8 cellular contexts compared by ENCODE assay signal in the genomic region with DNA sequence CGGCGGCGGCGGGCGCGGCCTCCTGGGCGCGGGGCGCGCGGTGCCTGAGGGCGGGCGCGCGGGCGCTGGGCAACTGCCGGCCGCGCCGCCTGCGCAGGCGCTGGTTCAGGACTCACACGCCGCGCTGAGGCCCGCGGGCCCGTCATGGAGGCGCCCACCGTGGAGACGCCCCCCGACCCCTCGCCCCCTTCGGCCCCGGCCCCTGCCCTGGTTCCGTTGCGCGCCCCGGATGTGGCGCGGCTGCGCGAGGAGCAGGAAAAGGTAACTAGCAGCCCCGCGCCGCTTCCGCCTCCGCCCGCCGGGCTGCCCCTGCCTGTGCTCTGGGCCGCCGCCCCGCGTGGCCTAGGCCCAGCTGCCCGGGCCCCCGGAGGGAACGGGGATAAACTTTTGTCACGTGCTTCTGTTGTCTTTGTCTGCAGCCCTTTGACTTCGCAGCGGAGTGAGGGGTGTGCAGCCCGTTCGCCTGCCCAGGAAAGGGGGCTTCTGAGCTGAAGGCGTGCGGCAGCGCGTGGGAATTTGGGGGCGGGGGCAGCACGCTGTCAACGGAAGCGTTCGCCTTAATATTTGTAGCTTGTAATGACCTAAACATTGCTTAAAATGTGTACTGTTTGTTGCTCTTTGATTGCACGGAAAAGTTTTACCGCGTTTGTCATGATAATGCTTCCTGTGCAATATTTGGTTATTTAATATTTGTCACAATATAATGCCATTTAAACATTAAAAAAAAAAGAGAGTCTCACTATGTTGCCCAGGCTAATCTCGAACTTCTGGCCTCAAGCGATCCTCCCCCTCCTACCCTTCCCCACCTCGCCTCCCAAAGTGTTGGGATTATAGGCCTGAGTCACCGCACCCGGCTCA. TPM values are rescaled to one million over a fixed set of nuclear protein-coding genes. Genes with fewer than 3 reads are reported as not detected.
DNase-seq lines count a peak whose midpoint lies in the region; ATAC-seq and TF ChIP-seq lines count a peak whose summit lies in the region.

No MANE protein-coding gene starts in this region.

- peaks cover 18% of the 10 kb centered on the region for H3K36me3 ChIP-seq in DOHH2 (ENCODE audit: control insufficient read depth, low read length)
- no peaks in the 10 kb centered on the region for H3K36me3 ChIP-seq in SK-N-SH (replicated peaks in 1 of 2; ENCODE audit: control insufficient read depth in 1 of 2, insufficient read depth in 2 of 2, low read length in 1 of 2)
- H3K36me3 ChIP-seq in uterus, result no peaks in the 10 kb centered on the region

- no peak for TF ChIP-seq POLR2A in uterus (IDR thresholded peaks at IDR 0.05)

- no peak for TF ChIP-seq CTCF in DOHH2 (IDR thresholded peaks at IDR 0.05; ENCODE audit: low read depth, low read length, poor library complexity, severe bottlenecking)
- no peak for TF ChIP-seq CTCF in SK-N-SH (IDR thresholded peaks at IDR 0.05)
- no peak for TF ChIP-seq CTCF in progenitor cell of endocrine pancreas (IDR thresholded peaks at IDR 0.05; ENCODE audit: unreplicated experiment)
- no peak for TF ChIP-seq CTCF in uterus (IDR thresholded peaks at IDR 0.05)

- H3K9me3 ChIP-seq in DOHH2 (ENCODE audit: control insufficient read depth, insufficient read depth, low read length) (no peaks in the 10 kb centered on the region), SK-N-SH (no peaks in the 10 kb centered on the region), uterus (no peaks in the 10 kb centered on the region)

- H3K27me3 Mint-ChIP-seq in progenitor cell of endocrine pancreas, result peaks cover 15% of the 10 kb centered on the region

- TF ChIP-seq RAD21 in Ishikawa (IDR thresholded peaks at IDR 0.05; ENCODE audit: low read depth) (no peak), SK-N-SH (IDR thresholded peaks at IDR 0.05; ENCODE audit: low read length) (no peak)

- H3K9me3 Mint-ChIP-seq in progenitor cell of endocrine pancreas (ENCODE audit: low read depth), result peaks cover 5% of the 10 kb centered on the region

- H3K9ac ChIP-seq in SK-N-SH, result peak overlapping the region; percentile 90

- H3K79me2 ChIP-seq in DOHH2 (ENCODE audit: control insufficient read depth, low read length) (peaks cover 53% of the 10 kb centered on the region), SK-N-SH (ENCODE audit: insufficient read depth) (peaks cover 51% of the 10 kb centered on the region)

- DNase-seq in SK-N-SH (peak; percentile 89), cardiac septum (ENCODE audit: low spot score) (peak; percentile 85), progenitor cell of endocrine pancreas (ENCODE audit: low spot score, unreplicated experiment) (peak; percentile 37), uterus (peak; percentile 29 to 48)
- peak; percentile 78 for DNase-seq in activated naive CD4-positive, alpha-beta T cell treated with anti-CD3 and anti-CD28 coated beads, Interleukin-2, amount 50 U/mL, for 16 hours

- peak overlapping the region; percentile 98 for H3K27ac Mint-ChIP-seq in progenitor cell of endocrine pancreas

- H3K27ac ChIP-seq in DOHH2 (ENCODE audit: low read depth, low read length) (peak overlapping the region; percentile 41; the same call in 1 of the 2 replicates), SK-N-SH (ENCODE audit: low read depth in 2 of 2, low read length in 1 of 2) (peak overlapping the region; percentile 43 to 78), uterus (peak overlapping the region; percentile 54 to 76)

- peak overlapping the region; percentile 95 for H3K4me3 Mint-ChIP-seq in progenitor cell of endocrine pancreas (ENCODE audit: low read depth)

- H3K27me3 ChIP-seq in DOHH2 (ENCODE audit: control insufficient read depth, low read length) (no peaks in the 10 kb centered on the region), SK-N-SH (ENCODE audit: insufficient read depth) (no peaks in the 10 kb centered on the region), uterus (no peaks in the 10 kb centered on the region)

- H3K4me3 ChIP-seq in DOHH2 (ENCODE audit: low read length) (peak overlapping the region; percentile 92), SK-N-SH (ENCODE audit: low read depth in 2 of 2, low read length in 1 of 2) (peak overlapping the region; percentile 93), uterus (peak overlapping the region; percentile 52 to 89)

- H3K36me3 Mint-ChIP-seq in progenitor cell of endocrine pancreas (ENCODE audit: insufficient read depth), result peaks cover 3% of the 10 kb centered on the region

- H4K20me1 ChIP-seq in DOHH2 (ENCODE audit: control insufficient read depth, insufficient read depth, low read depth, low read length), result no peaks in the 10 kb centered on the region
- peaks cover 43% of the 10 kb centered on the region for H4K20me1 ChIP-seq in SK-N-SH (ENCODE audit: insufficient read depth)

- peak; percentile 65 for ATAC-seq in GM21576 (IDR thresholded peaks at IDR 0.05; ENCODE audit: unreplicated experiment)

- TF ChIP-seq EP300 in Ishikawa (IDR thresholded peaks at IDR 0.05; ENCODE audit: borderline replicate concordance) (no peak), SK-N-SH (IDR thresholded peaks at IDR 0.05; ENCODE audit: borderline replicate concordance in 1 of 2, low read depth in 1 of 2, low read length in 1 of 2) (no peak)

- H3K9me2 ChIP-seq in DOHH2 (replicated peaks; ENCODE audit: control insufficient read depth, low read length) (no peaks in the 10 kb centered on the region), SK-N-SH (no peaks in the 10 kb centered on the region)

- H3F3A ChIP-seq in DOHH2 (ENCODE audit: control insufficient read depth, insufficient read depth) (no peaks in the 10 kb centered on the region), SK-N-SH (replicated peaks; ENCODE audit: insufficient read depth) (peaks cover 8% of the 10 kb centered on the region)

- CTCF ChIA-PET in SK-N-SH (lab: Yijun Ruan, JAX), result interaction anchor here (1.0 to 1.8 kb wide), 3 partner anchors 21 to 226 kb away, joined by 3 to 5 read pairs (median 3); no protein-coding TSS in a partner anchor

- H3K4me2 ChIP-seq in DOHH2 (ENCODE audit: low read length) (peak overlapping the region; percentile 67), SK-N-SH (peak overlapping the region; percentile 98)

- H3K4me1 ChIP-seq in DOHH2 (ENCODE audit: control insufficient read depth, low read length) (peaks cover 27% of the 10 kb centered on the region), SK-N-SH (ENCODE audit: control insufficient read depth in 1 of 2, insufficient read depth in 2 of 2, low read depth in 1 of 2, low read length in 1 of 2) (peaks cover 4 to 6% of the 10 kb centered on the region in 2 experiments; a peak in 3 of 4 replicates), uterus (no peaks in the 10 kb centered on the region)

- intact Hi-C loops in cardiac septum (cut with DNase I), result no loop called here
- intact Hi-C loops in uterus (cut with DNase I; ENCODE audit: low total_unique reads), result no loop called here

- 4% methylated on average over 21 of the region's 79 CpGs for WGBS in SK-N-SH (ENCODE audit: low lambda C conversion rate)

- H2AFZ ChIP-seq in SK-N-SH (ENCODE audit: low read depth), result peak overlapping the region; percentile 57

- peaks cover 18% of the 10 kb centered on the region for H3K4me1 Mint-ChIP-seq in progenitor cell of endocrine pancreas (ENCODE audit: low read depth)

- POLR2A ChIA-PET in SK-N-SH (lab: Yijun Ruan, JAX), result interaction anchor here (0.6 to 1.1 kb wide), 4 partner anchors 25 to 266 kb away, joined by 3 to 4 read pairs (median 3); no protein-coding TSS in a partner anchor

TF ChIP-seq in Ishikawa, 13 proteins besides CTCF, POLR2A, EP300 and RAD21 (continues in another document):
- TF ChIP-seq CEBPB (IDR thresholded peaks at IDR 0.05) (no peak), ZBTB7A (IDR thresholded peaks at IDR 0.05; ENCODE audit: low read depth) (peak; percentile 75)

TF ChIP-seq in SK-N-SH, 30 proteins besides CTCF, POLR2A, EP300 and RAD21 (continues in another document):
- peak; percentile 42 for TF ChIP-seq CHD2 (IDR thresholded peaks at IDR 0.05; ENCODE audit: low read length, partially characterized antibody)
- 0 out of 2 replicates have a peak, but pooled peaks have one; percentile 30 for TF ChIP-seq ELF1 (IDR thresholded peaks at IDR 0.05)
- TF ChIP-seq, protein P1, sequence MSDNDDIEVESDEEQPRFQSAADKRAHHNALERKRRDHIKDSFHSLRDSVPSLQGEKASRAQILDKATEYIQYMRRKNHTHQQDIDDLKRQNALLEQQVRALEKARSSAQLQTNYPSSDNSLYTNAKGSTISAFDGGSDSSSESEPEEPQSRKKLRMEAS (IDR thresholded peaks at IDR 0.05; ENCODE audit: low read depth), result peak; percentile 82
- peak; percentile 97 for TF ChIP-seq MXI1 (IDR thresholded peaks at IDR 0.05; ENCODE audit: low read depth, low read length)
- no peak for TF ChIP-seq YY1 (IDR thresholded peaks at IDR 0.05; ENCODE audit: low read depth)
- TF ChIP-seq RCOR1 (IDR thresholded peaks at IDR 0.05; ENCODE audit: low read length), result no peak
- TF ChIP-seq, protein P2, sequence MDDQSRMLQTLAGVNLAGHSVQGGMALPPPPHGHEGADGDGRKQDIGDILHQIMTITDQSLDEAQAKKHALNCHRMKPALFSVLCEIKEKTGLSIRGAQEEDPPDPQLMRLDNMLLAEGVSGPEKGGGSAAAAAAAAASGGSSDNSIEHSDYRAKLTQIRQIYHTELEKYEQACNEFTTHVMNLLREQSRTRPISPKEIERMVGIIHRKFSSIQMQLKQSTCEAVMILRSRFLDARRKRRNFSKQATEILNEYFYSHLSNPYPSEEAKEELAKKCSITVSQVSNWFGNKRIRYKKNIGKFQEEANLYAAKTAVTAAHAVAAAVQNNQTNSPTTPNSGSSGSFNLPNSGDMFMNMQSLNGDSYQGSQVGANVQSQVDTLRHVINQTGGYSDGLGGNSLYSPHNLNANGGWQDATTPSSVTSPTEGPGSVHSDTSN (IDR thresholded peaks at IDR 0.05), result no peak
- TF ChIP-seq, protein P3, sequence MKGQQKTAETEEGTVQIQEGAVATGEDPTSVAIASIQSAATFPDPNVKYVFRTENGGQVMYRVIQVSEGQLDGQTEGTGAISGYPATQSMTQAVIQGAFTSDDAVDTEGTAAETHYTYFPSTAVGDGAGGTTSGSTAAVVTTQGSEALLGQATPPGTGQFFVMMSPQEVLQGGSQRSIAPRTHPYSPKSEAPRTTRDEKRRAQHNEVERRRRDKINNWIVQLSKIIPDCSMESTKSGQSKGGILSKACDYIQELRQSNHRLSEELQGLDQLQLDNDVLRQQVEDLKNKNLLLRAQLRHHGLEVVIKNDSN (IDR thresholded peaks at IDR 0.05; ENCODE audit: borderline replicate concordance, low read depth), result no peak
- no peak for TF ChIP-seq SMC3 (IDR thresholded peaks at IDR 0.05; ENCODE audit: low read depth, low read length)

RNA-seq across cellular contexts. Expression of a gene that starts 0.6 kb away (rescaled TPM):
- polyA plus RNA-seq in SK-N-SH (2012; rRNA removed), result 32.4 and 36.9 TPM in 2 replicates
- 45.9 and 65.9 TPM in 2 replicates for polyA plus RNA-seq in SK-N-SH (2012; cell fraction: cytosol; rRNA removed)
- 15.7 and 35.5 TPM in 2 replicates for polyA plus RNA-seq in SK-N-SH (2012; cell fraction: nucleus; rRNA removed)
- total RNA-seq in cardiac septum (47.1 TPM), progenitor cell of endocrine pancreas (56.3 and 58.4 TPM in 2 replicates), uterus (100 to 1,000 TPM in 1 of 4 donors, 10 to 100 TPM in 3; 59.1 to 125 (median 67.6) TPM)

Comparison
In these comparisons a context has a peak if more than half of its experiments do, and no peak if none do; other contexts are left out.
1. Peak in every context shown above with its lines: DNase-seq, ATAC-seq, H3K4me3 ChIP-seq and H3K27ac ChIP-seq.
2. DNase-seq: peak in every context shown above with its lines; median percentile 89 in SK-N-SH; 85 in cardiac septum; 78 in activated naive CD4-positive, alpha-beta T cell treated with anti-CD3 and anti-CD28 coated beads, Interleukin-2, amount 50 U/mL, for 16 hours; 38 in uterus; 37 in progenitor cell of endocrine pancreas.